1 cellular context compared by ENCODE assay signal in the genomic region with DNA sequence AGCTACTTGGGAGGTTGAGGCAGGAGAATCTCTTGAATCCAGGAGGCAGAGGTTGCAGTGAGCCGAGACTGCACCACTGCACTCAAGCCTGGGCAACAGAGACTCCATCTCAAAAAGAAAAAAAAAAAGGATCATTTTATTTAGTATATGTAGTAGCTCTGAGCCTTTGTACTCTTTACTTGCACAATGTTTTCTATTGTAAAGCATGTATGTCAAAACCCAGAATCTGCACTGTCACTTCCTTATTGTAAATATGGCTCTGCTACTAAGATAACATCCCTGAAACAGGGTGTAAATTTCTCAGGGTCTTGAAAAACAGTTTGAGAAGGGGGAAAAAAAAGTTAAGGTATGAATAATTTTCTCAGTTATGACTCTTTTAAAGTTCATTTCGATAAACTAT.
TF ChIP-seq lines count a peak whose summit lies in the region.

No MANE protein-coding gene starts in this region.

TF ChIP-seq in endothelial cell of umbilical vein, 7 proteins besides CTCF, POLR2A, EP300 and RAD21:
- TF ChIP-seq EZH2 (IDR thresholded peaks at IDR 0.05; ENCODE audit: borderline replicate concordance, low read depth, low read length, severe bottlenecking) (no peak), MYC (IDR thresholded peaks at IDR 0.05; ENCODE audit: low read depth, low read length) (no peak), GATA2 (IDR thresholded peaks at IDR 0.05; ENCODE audit: insufficient read depth, insufficient read length, low read depth, low read length) (no peak), JUN (IDR thresholded peaks at IDR 0.05; ENCODE audit: borderline replicate concordance, insufficient read depth, insufficient read length, low read depth) (no peak), FOS (IDR thresholded peaks at IDR 0.05; ENCODE audit: borderline replicate concordance, insufficient read depth, low read length) (no peak), POLR2AphosphoS5 (IDR thresholded peaks at IDR 0.05; ENCODE audit: insufficient read depth, low read depth, low read length) (no peak)
- TF ChIP-seq, protein P1, sequence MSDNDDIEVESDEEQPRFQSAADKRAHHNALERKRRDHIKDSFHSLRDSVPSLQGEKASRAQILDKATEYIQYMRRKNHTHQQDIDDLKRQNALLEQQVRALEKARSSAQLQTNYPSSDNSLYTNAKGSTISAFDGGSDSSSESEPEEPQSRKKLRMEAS (IDR thresholded peaks at IDR 0.05; ENCODE audit: insufficient read depth, insufficient read length) = no peak
